Comparison of ENCODE assay signal across 10 cellular contexts in genomic region chr9:91302831-91303230, GRCh38. TPM values are rescaled to one million over a fixed set of nuclear protein-coding genes. Genes with fewer than 3 reads are reported as not detected.
DNase-seq lines count a peak whose midpoint lies in the region; ATAC-seq and TF ChIP-seq lines count a peak whose summit lies in the region.
"Had no signal": no experiment of that assay in that cellular context is flagged by ENCODE, and none has a peak within 500 bp of the region (broad histone marks: within the 10 kb centered on the region; RNA-seq: fewer than 3 reads in every experiment).

No MANE protein-coding gene starts in this region.

- no peaks in the 10 kb centered on the region for H3K9me3 ChIP-seq in RWPE2 (ENCODE audit: severe bottlenecking)

- H3K4me3 ChIP-seq in RWPE2 (ENCODE audit: severe bottlenecking), result no peak overlapping the region
- H3K4me3 ChIP-seq in skeletal muscle cell (ENCODE audit: low read depth, low read length), result no peak overlapping the region

- peak overlapping the region; percentile 30 for H3K27ac ChIP-seq in RWPE2 (ENCODE audit: poor library complexity, severe bottlenecking)
- peak overlapping the region; percentile 8 for H3K27ac ChIP-seq in foreskin keratinocyte
- H3K27ac ChIP-seq: KMS-11 had no signal

- TF ChIP-seq CTCF in RWPE2 (IDR thresholded peaks at IDR 0.05; ENCODE audit: poor library complexity, severe bottlenecking), result no peak
- no peak for TF ChIP-seq CTCF in foreskin keratinocyte (conservative IDR thresholded peaks at IDR 0.05)

- DNase-seq in GM04503 (ENCODE audit: low read depth), result peak; percentile 78
- DNase-seq in RWPE2 (ENCODE audit: low spot score), result no peak
- DNase-seq in foreskin keratinocyte, result peak; percentile 54 to 80
- DNase-seq in skeletal muscle cell (ENCODE audit: low read depth), result peak; percentile 57
- no peak for DNase-seq in islet precursor cell
- DNase-seq in activated gamma-delta T cell treated with Interleukin-2 at 50 U/mL for 16 hours, result no peak
- DNase-seq in NCI-H146 treated with DMSO at 0.1 percent for 48 hours (lab: John Stamatoyannopoulos, UW; ENCODE audit: unreplicated experiment), result no peak
- DNase-seq: mesendoderm had no signal

- peak; percentile 74 for ATAC-seq in RWPE2 (ENCODE audit: low read depth)
- ATAC-seq in foreskin keratinocyte, result peak; percentile 86
- ATAC-seq in HG03280 (IDR thresholded peaks at IDR 0.05; ENCODE audit: unreplicated experiment), result no peak

- H3K27me3 ChIP-seq in RWPE2 (ENCODE audit: insufficient read depth, poor library complexity, severe bottlenecking) (no peaks in the 10 kb centered on the region), foreskin keratinocyte (no peaks in the 10 kb centered on the region)

- H3K4me1 ChIP-seq in RWPE2 (ENCODE audit: insufficient read depth, poor library complexity, severe bottlenecking) (peaks cover 39% of the 10 kb centered on the region), foreskin keratinocyte (peaks cover 25% of the 10 kb centered on the region)

- H3K36me3 ChIP-seq in RWPE2 (ENCODE audit: low read depth), result no peaks in the 10 kb centered on the region

RNA-seq across cellular contexts. Expression of gene AUH, which starts 58.9 kb away (rescaled TPM):
- total RNA-seq in foreskin keratinocyte, result 7.8 and 8.1 TPM in 2 replicates
- polyA plus RNA-seq in foreskin keratinocyte, result 5.3 and 5.8 TPM in 2 replicates

Comparison
In these comparisons a context has a peak if more than half of its experiments do, and no peak if none do; other contexts are left out.
1. DNase-seq: peak in GM04503 (single experiment), foreskin keratinocyte (2 of 2) and skeletal muscle cell (single experiment); none in RWPE2 (single experiment), islet precursor cell (single experiment), activated gamma-delta T cell treated with Interleukin-2 at 50 U/mL for 16 hours (single experiment) and NCI-H146 treated with DMSO at 0.1 percent for 48 hours (single experiment).